Comparison of ENCODE assay signal across 32 cellular contexts in genomic region chr4:151400343-151400742, GRCh38. TPM values are rescaled to one million over a fixed set of nuclear protein-coding genes. Genes with fewer than 3 reads are reported as not detected.
DNase-seq lines count a peak whose midpoint lies in the region; ATAC-seq and TF ChIP-seq lines count a peak whose summit lies in the region.
"Had no signal": no experiment of that assay in that cellular context is flagged by ENCODE, and none has a peak within 500 bp of the region (broad histone marks: within the 10 kb centered on the region; RNA-seq: fewer than 3 reads in every experiment).

No MANE protein-coding gene starts in this region.

- no peaks in the 10 kb centered on the region for H3F3A ChIP-seq in SK-N-SH (replicated peaks; ENCODE audit: insufficient read depth)

- no peak overlapping the region for H3K27ac Mint-ChIP-seq in activated CD4-positive, alpha-beta T cell treated with anti-CD3 and anti-CD28 coated beads, Interleukin-2, amount 10 ng/mL, durations not matched to agents 24 days and 14 days
- H3K27ac Mint-ChIP-seq: B cell; CD4-positive, alpha-beta memory T cell; CD4-positive, alpha-beta T cell; CD4-positive, CD25-positive, alpha-beta regulatory T cell; CD8-positive, alpha-beta memory T cell; CD8-positive, alpha-beta T cell had no signal

- no peak for TF ChIP-seq CTCF in SK-N-SH (IDR thresholded peaks at IDR 0.05)
- TF ChIP-seq CTCF in HEK293 (tag by site-specific recombination; IDR thresholded peaks at IDR 0.05), result no peak

- H3K79me2 ChIP-seq in SK-N-SH (ENCODE audit: insufficient read depth), result no peaks in the 10 kb centered on the region

- no peak overlapping the region for H3K9ac ChIP-seq in SK-N-SH
- H3K9ac ChIP-seq: BLaER1; BLaER1 treated with 17β-estradiol and CSF1 and Interleukin-3, amounts not matched to agents 10 nM and 100 nM had no signal

- H3K36me3 Mint-ChIP-seq in activated CD4-positive, alpha-beta T cell treated with anti-CD3 and anti-CD28 coated beads, Interleukin-2, amount 10 ng/mL, durations not matched to agents 24 days and 14 days (ENCODE audit: low read depth), result no peaks in the 10 kb centered on the region
- H3K36me3 Mint-ChIP-seq: CD14-positive monocyte; CD4-positive, alpha-beta memory T cell; CD4-positive, CD25-positive, alpha-beta regulatory T cell; CD8-positive, alpha-beta memory T cell; CD8-positive, alpha-beta T cell had no signal

- no peaks in the 10 kb centered on the region for H3K9me3 Mint-ChIP-seq in activated CD4-positive, alpha-beta T cell treated with anti-CD3 and anti-CD28 coated beads, Interleukin-2, amount 10 ng/mL, durations not matched to agents 24 days and 14 days
- H3K9me3 Mint-ChIP-seq: CD4-positive, alpha-beta memory T cell; CD4-positive, alpha-beta T cell; CD4-positive, CD25-positive, alpha-beta regulatory T cell; CD8-positive, alpha-beta memory T cell; CD8-positive, alpha-beta T cell had no signal

- POLR2A ChIA-PET in SK-N-SH (lab: Yijun Ruan, JAX) (no interaction called here), HEK293 (lab: Yijun Ruan, JAX) (no interaction called here)

- H3K27me3 ChIP-seq in SK-N-SH (ENCODE audit: insufficient read depth), result no peaks in the 10 kb centered on the region
- H3K27me3 ChIP-seq: BE2C; BLaER1; BLaER1 treated with 17β-estradiol and CSF1 and Interleukin-3, amounts not matched to agents 10 nM and 100 nM had no signal

- H3K4me1 Mint-ChIP-seq in activated CD4-positive, alpha-beta T cell treated with anti-CD3 and anti-CD28 coated beads, Interleukin-2, amount 10 ng/mL, durations not matched to agents 24 days and 14 days, result no peaks in the 10 kb centered on the region
- H3K4me1 Mint-ChIP-seq: B cell; CD4-positive, alpha-beta memory T cell; CD8-positive, alpha-beta memory T cell had no signal

- no peak overlapping the region for H3K27ac ChIP-seq in SK-N-SH (ENCODE audit: low read depth in 2 of 2, low read length in 1 of 2)
- H3K27ac ChIP-seq in HEK293 (ENCODE audit: extremely low read depth, low read depth, low read length), result no peak overlapping the region
- H3K27ac ChIP-seq: 22Rv1; A549; BLaER1; BLaER1 treated with 17β-estradiol and CSF1 and Interleukin-3, amounts not matched to agents 10 nM and 100 nM; C4-2B had no signal

- WGBS in SK-N-SH (ENCODE audit: low lambda C conversion rate), result 83% methylated on average over 3 of the region's 3 CpGs

- H3K9me3 ChIP-seq in SK-N-SH (no peaks in the 10 kb centered on the region), HEK293 (ENCODE audit: control insufficient read depth, insufficient read depth, low read depth, low read length) (no peaks in the 10 kb centered on the region)
- H3K9me3 ChIP-seq: A549, BE2C, BLaER1, Caco-2 had no signal

- no peak for DNase-seq in SK-N-SH
- DNase-seq in activated CD4-positive, alpha-beta T cell treated with anti-CD3 and anti-CD28 coated beads, Interleukin-2, amount 10 ng/mL, durations not matched to agents 24 days and 14 days, result no peak
- DNase-seq: 8988T; ACHN; AML-193; BE2C; C1 segment of cervical spinal cord; Caco-2; Calu3; CD4-positive, alpha-beta memory T cell; CD4-positive, alpha-beta T cell; CD4-positive, CD25-positive, alpha-beta regulatory T cell; CD8-positive, alpha-beta memory T cell; CD8-positive, alpha-beta T cell; COR-L47; DMS 273 treated with DMSO at 0.1 percent for 48 hours; DMS153; DMS53; DMS79; DMS79 treated with DMSO at 0.1 percent for 48 hours; DND-41; EL had no signal

- intact Hi-C loops in activated CD4-positive, alpha-beta T cell treated with anti-CD3 and anti-CD28 coated beads, Interleukin-2, amount 10 ng/mL, durations not matched to agents 24 days and 14 days (cut with micrococcal nuclease), result no loop called here

- no peak overlapping the region for H3K4me2 ChIP-seq in SK-N-SH
- H3K4me2 ChIP-seq: A549; BLaER1; BLaER1 treated with 17β-estradiol and CSF1 and Interleukin-3, amounts not matched to agents 10 nM and 100 nM had no signal

- no peaks in the 10 kb centered on the region for H3K9me2 ChIP-seq in SK-N-SH

- CTCF ChIA-PET in SK-N-SH (lab: Yijun Ruan, JAX), result no interaction called here
- CTCF ChIA-PET in HEK293 (lab: Yijun Ruan, JAX), result no interaction called here

- no peaks in the 10 kb centered on the region for H4K20me1 ChIP-seq in SK-N-SH (ENCODE audit: insufficient read depth)
- H4K20me1 ChIP-seq: BLaER1; BLaER1 treated with 17β-estradiol and CSF1 and Interleukin-3, amounts not matched to agents 10 nM and 100 nM had no signal

- H3K4me3 ChIP-seq in SK-N-SH (ENCODE audit: low read depth in 2 of 2, low read length in 1 of 2), result no peak overlapping the region
- H3K4me3 ChIP-seq in HEK293 (ENCODE audit: low read depth, low read length), result no peak overlapping the region
- H3K4me3 ChIP-seq: A549; BLaER1; BLaER1 treated with 17β-estradiol and CSF1 and Interleukin-3, amounts not matched to agents 10 nM and 100 nM had no signal

- H3K27me3 Mint-ChIP-seq in activated CD4-positive, alpha-beta T cell treated with anti-CD3 and anti-CD28 coated beads, Interleukin-2, amount 10 ng/mL, durations not matched to agents 24 days and 14 days, result peaks cover 11% of the 10 kb centered on the region
- H3K27me3 Mint-ChIP-seq: CD4-positive, alpha-beta memory T cell; CD4-positive, alpha-beta T cell had no signal

- no peaks in the 10 kb centered on the region for H3K36me3 ChIP-seq in SK-N-SH (replicated peaks in 1 of 2; ENCODE audit: control insufficient read depth in 1 of 2, insufficient read depth in 2 of 2, low read length in 1 of 2)
- no peaks in the 10 kb centered on the region for H3K36me3 ChIP-seq in HEK293 (ENCODE audit: control insufficient read depth in 2 of 2, insufficient read depth in 1 of 2, low read length in 2 of 2)
- H3K36me3 ChIP-seq: BE2C; BLaER1; BLaER1 treated with 17β-estradiol and CSF1 and Interleukin-3, amounts not matched to agents 10 nM and 100 nM had no signal

- no peak for TF ChIP-seq RAD21 in SK-N-SH (IDR thresholded peaks at IDR 0.05; ENCODE audit: low read length)

- ATAC-seq in SK-N-SH treated with all-trans-retinoic acid at 6 μM for 48 hours, result no peak
- ATAC-seq: A549; CD8-positive, alpha-beta T cell had no signal

- H2AFZ ChIP-seq in SK-N-SH (ENCODE audit: low read depth), result no peak overlapping the region

- no peak overlapping the region for H3K4me3 Mint-ChIP-seq in activated CD4-positive, alpha-beta T cell treated with anti-CD3 and anti-CD28 coated beads, Interleukin-2, amount 10 ng/mL, durations not matched to agents 24 days and 14 days
- H3K4me3 Mint-ChIP-seq: B cell; CD14-positive monocyte; CD4-positive, alpha-beta memory T cell; CD4-positive, alpha-beta T cell; CD4-positive, CD25-positive, alpha-beta regulatory T cell; CD8-positive, alpha-beta memory T cell; CD8-positive, alpha-beta T cell had no signal

- H3K4me1 ChIP-seq in SK-N-SH (ENCODE audit: control insufficient read depth in 1 of 2, insufficient read depth in 2 of 2, low read depth in 1 of 2, low read length in 1 of 2) (no peaks in the 10 kb centered on the region), HEK293 (ENCODE audit: control insufficient read depth, insufficient read depth, low read length) (no peaks in the 10 kb centered on the region)
- H3K4me1 ChIP-seq: A549, BE2C, BLaER1, Caco-2 had no signal

- TF ChIP-seq EP300 in SK-N-SH (IDR thresholded peaks at IDR 0.05; ENCODE audit: borderline replicate concordance in 1 of 2, low read depth in 1 of 2, low read length in 1 of 2), result no peak

TF ChIP-seq in SK-N-SH treated with all-trans-retinoic acid at 6 μM for 48 hours, 23 proteins besides CTCF, POLR2A, EP300 and RAD21:
- TF ChIP-seq ZNF8 (CRISPR knock-in tag; IDR thresholded peaks at IDR 0.05) (peak; percentile 82), ESRRG (CRISPR knock-in tag; IDR thresholded peaks at IDR 0.05) (no peak)

TF ChIP-seq in SK-N-SH, 30 proteins besides CTCF, POLR2A, EP300 and RAD21 (continues in another document):
- TF ChIP-seq SMC3 (IDR thresholded peaks at IDR 0.05; ENCODE audit: low read depth, low read length) (no peak), USF2 (IDR thresholded peaks at IDR 0.05; ENCODE audit: borderline replicate concordance, low read depth, low read length) (no peak)
- TF ChIP-seq, protein P1, sequence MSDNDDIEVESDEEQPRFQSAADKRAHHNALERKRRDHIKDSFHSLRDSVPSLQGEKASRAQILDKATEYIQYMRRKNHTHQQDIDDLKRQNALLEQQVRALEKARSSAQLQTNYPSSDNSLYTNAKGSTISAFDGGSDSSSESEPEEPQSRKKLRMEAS (IDR thresholded peaks at IDR 0.05; ENCODE audit: low read depth), result no peak

TF ChIP-seq in HEK293, 187 proteins besides CTCF, POLR2A, EP300 and RAD21 (continues in another document):
- TF ChIP-seq ZNF501 (tag by site-specific recombination; IDR thresholded peaks at IDR 0.05), result no peak
- no peak for TF ChIP-seq ZNF837 (tag by site-specific recombination; IDR thresholded peaks at IDR 0.05)
- TF ChIP-seq, protein P2, sequence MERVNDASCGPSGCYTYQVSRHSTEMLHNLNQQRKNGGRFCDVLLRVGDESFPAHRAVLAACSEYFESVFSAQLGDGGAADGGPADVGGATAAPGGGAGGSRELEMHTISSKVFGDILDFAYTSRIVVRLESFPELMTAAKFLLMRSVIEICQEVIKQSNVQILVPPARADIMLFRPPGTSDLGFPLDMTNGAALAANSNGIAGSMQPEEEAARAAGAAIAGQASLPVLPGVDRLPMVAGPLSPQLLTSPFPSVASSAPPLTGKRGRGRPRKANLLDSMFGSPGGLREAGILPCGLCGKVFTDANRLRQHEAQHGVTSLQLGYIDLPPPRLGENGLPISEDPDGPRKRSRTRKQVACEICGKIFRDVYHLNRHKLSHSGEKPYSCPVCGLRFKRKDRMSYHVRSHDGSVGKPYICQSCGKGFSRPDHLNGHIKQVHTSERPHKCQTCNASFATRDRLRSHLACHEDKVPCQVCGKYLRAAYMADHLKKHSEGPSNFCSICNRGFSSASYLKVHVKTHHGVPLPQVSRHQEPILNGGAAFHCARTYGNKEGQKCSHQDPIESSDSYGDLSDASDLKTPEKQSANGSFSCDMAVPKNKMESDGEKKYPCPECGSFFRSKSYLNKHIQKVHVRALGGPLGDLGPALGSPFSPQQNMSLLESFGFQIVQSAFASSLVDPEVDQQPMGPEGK (tag by site-specific recombination; IDR thresholded peaks at IDR 0.05), result no peak
- no peak for TF ChIP-seq ZNF449 (tag by site-specific recombination; IDR thresholded peaks at IDR 0.05)

RNA-seq across cellular contexts. Expression of gene FHIP1A, which starts 8.6 kb away (rescaled TPM):
- polyA plus RNA-seq in SK-N-SH (2012; rRNA removed), result 1.3 and 2.2 TPM in 2 replicates
- polyA plus RNA-seq in SK-N-SH (2012; cell fraction: cytosol; rRNA removed), result 1.2 and 1.3 TPM in 2 replicates
- polyA plus RNA-seq in SK-N-SH (2012; cell fraction: nucleus; rRNA removed), result 1.6 and 1.8 TPM in 2 replicates
- not detected in 2 replicates for total RNA-seq in activated CD4-positive, alpha-beta T cell treated with anti-CD3 and anti-CD28 coated beads, Interleukin-2, amount 10 ng/mL, durations not matched to agents 24 days and 14 days
- polyA plus RNA-seq: AG04450; CD14-positive monocyte; CD8-positive, alpha-beta memory T cell had no signal
